ENCODE assay signal across 16 cellular contexts in the genomic region with DNA sequence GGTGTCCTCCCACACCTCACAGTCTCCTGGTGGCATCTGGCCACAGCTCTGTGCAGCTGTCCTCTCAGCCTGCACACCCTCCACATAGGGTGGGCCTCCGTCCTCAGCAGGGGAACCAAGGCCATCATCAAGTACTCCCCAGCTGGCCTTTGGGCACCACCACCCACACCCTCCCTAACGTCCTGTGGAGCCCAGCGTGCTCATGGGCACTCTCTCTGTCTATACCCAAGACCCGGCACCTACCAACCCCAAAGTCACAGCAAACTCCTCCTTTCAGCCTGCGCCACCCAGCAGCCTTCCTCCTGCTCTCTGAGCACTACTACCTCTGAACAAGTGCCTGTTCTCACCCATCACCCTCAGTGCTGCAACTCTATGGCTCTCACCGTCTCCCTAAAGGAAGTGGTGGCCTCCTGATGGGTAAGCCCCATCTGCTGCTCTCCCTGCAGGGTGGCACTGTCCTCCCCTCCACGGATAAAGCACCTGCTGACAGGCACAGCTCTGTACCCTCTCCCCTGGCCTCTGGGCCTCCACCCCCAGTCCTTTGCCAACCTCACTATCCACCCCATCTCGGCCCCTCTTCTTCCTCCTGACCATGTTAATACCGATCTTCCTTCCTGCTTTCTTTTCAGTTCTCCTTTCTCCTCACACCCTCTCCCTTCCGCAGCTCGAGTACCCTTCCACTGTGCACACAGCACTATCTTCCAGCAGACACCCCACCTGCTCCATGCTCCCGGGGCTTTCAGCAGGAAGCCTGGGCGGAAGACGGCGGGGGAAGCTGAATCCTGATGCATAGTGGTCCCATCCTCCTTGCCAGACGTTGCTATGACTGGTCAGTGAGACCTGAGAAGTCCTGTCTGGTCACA. TPM values are rescaled to one million over a fixed set of nuclear protein-coding genes. Genes with fewer than 3 reads are reported as not detected.
DNase-seq lines count a peak whose midpoint lies in the region; ATAC-seq and TF ChIP-seq lines count a peak whose summit lies in the region.
"Had no signal": no experiment of that assay in that cellular context is flagged by ENCODE, and none has a peak within 500 bp of the region (broad histone marks: within the 10 kb centered on the region; RNA-seq: fewer than 3 reads in every experiment).

No MANE protein-coding gene starts in this region.

- no peak overlapping the region for H4K8ac ChIP-seq in neuronal stem cell (ENCODE audit: low read depth, low read length)

- no peak overlapping the region for H2BK12ac ChIP-seq in neuronal stem cell (ENCODE audit: low read length)

- H3K4me1 ChIP-seq in OCI-LY3 (ENCODE audit: low read length) (peaks cover 9% of the 10 kb centered on the region), neuronal stem cell (ENCODE audit: control insufficient read depth in 2 of 2, insufficient read depth in 1 of 2, low read depth in 1 of 2, low read length in 2 of 2) (peaks cover 3 to 8% of the 10 kb centered on the region in 2 donors), Karpas-422 (ENCODE audit: low read length) (no peaks in the 10 kb centered on the region)

- peak overlapping the region; percentile 60 for H2AK5ac ChIP-seq in neuronal stem cell (ENCODE audit: low read depth, low read length)

- H2BK5ac ChIP-seq in neuronal stem cell (ENCODE audit: low read length): peak overlapping the region; percentile 0

- no peaks in the 10 kb centered on the region for H3K27me3 Mint-ChIP-seq in activated CD4-positive, alpha-beta T cell treated with anti-CD3 and anti-CD28 coated beads, Interleukin-2, amount 10 ng/mL, durations not matched to agents 24 days and 14 days
- no peaks in the 10 kb centered on the region; the same call in 1 of the 2 replicates for H3K27me3 Mint-ChIP-seq in HFFc6 (ENCODE audit: insufficient read depth)

- H2BK15ac ChIP-seq in neuronal stem cell (ENCODE audit: low read length): peak overlapping the region; percentile 68

- H3K4me3 ChIP-seq in OCI-LY3 (ENCODE audit: low read length) (peak overlapping the region; percentile 9; the same call in 1 of the 2 replicates), neuronal stem cell (ENCODE audit: low read length in 2 of 2) (no peak overlapping the region), Karpas-422 (ENCODE audit: low read length) (no peak overlapping the region)
- H3K4me3 ChIP-seq: skin epidermis had no signal

- H3K27me3 ChIP-seq in OCI-LY3 (ENCODE audit: low read depth, low read length) (no peaks in the 10 kb centered on the region), neuronal stem cell (ENCODE audit: control insufficient read depth in 3 of 3, insufficient read depth in 3 of 3, low read depth in 1 of 3, low read length in 3 of 3) (no peaks in the 10 kb centered on the region), Karpas-422 (ENCODE audit: low read length) (no peaks in the 10 kb centered on the region)
- H3K27me3 ChIP-seq: brain microvascular endothelial cell had no signal

- no CpG with 5 or more reads among the region's 16 CpGs for WGBS in neuronal stem cell (ENCODE audit: extremely low coverage in 2 of 2, insufficient read length in 2 of 2, insufficient replicate concordance in 1 of 2), 2 donors

- H3K36me3 ChIP-seq in OCI-LY3 (replicated peaks; ENCODE audit: low read depth, low read length) (no peaks in the 10 kb centered on the region), neuronal stem cell (replicated peaks in 1 of 2; ENCODE audit: control insufficient read depth in 2 of 2, insufficient read depth in 2 of 2, low read length in 2 of 2) (peaks cover 0 to 7% of the 10 kb centered on the region in 2 donors), Karpas-422 (ENCODE audit: insufficient read depth, low read length) (no peaks in the 10 kb centered on the region)
- H3K36me3 ChIP-seq: brain microvascular endothelial cell had no signal

- no peaks in the 10 kb centered on the region for H3K36me3 Mint-ChIP-seq in activated CD4-positive, alpha-beta T cell treated with anti-CD3 and anti-CD28 coated beads, Interleukin-2, amount 10 ng/mL, durations not matched to agents 24 days and 14 days (ENCODE audit: low read depth)
- H3K36me3 Mint-ChIP-seq in HFFc6 (ENCODE audit: low read depth): no peaks in the 10 kb centered on the region

- peaks cover 1% of the 10 kb centered on the region for H3K79me1 ChIP-seq in neuronal stem cell (ENCODE audit: low read depth, low read length)

- ATAC-seq in GM19455 (IDR thresholded peaks at IDR 0.05; ENCODE audit: unreplicated experiment): peak; percentile 55
- no peak for ATAC-seq in HG02852 (IDR thresholded peaks at IDR 0.05; ENCODE audit: unreplicated experiment)

- H3K27ac ChIP-seq in OCI-LY3 (ENCODE audit: low read length) (no peak overlapping the region), neuronal stem cell (replicated peaks; ENCODE audit: low read length) (no peak overlapping the region), Karpas-422 (ENCODE audit: low read length) (no peak overlapping the region)
- H3K27ac ChIP-seq: brain microvascular endothelial cell, skin epidermis, VCaP had no signal

- no peak overlapping the region for H3K4ac ChIP-seq in neuronal stem cell (ENCODE audit: low read length)

- H4K20me1 ChIP-seq in OCI-LY3 (ENCODE audit: insufficient read depth, low read length): no peaks in the 10 kb centered on the region
- H4K20me1 ChIP-seq in Karpas-422 (ENCODE audit: insufficient read depth, low read depth, low read length): no peaks in the 10 kb centered on the region

- H3K18ac ChIP-seq in neuronal stem cell (ENCODE audit: low read length): peak overlapping the region; percentile 34

- H2BK120ac ChIP-seq in neuronal stem cell (ENCODE audit: low read depth, low read length): no peak overlapping the region

- no peaks in the 10 kb centered on the region for H3K9me3 Mint-ChIP-seq in activated CD4-positive, alpha-beta T cell treated with anti-CD3 and anti-CD28 coated beads, Interleukin-2, amount 10 ng/mL, durations not matched to agents 24 days and 14 days
- H3K9me3 Mint-ChIP-seq in HFFc6: no peaks in the 10 kb centered on the region

- H3K4me3 Mint-ChIP-seq in activated CD4-positive, alpha-beta T cell treated with anti-CD3 and anti-CD28 coated beads, Interleukin-2, amount 10 ng/mL, durations not matched to agents 24 days and 14 days: no peak overlapping the region
- H3K4me3 Mint-ChIP-seq in HFFc6: no peak overlapping the region
- H3K4me3 Mint-ChIP-seq: nephron had no signal

- no peak overlapping the region for H3K27ac Mint-ChIP-seq in activated CD4-positive, alpha-beta T cell treated with anti-CD3 and anti-CD28 coated beads, Interleukin-2, amount 10 ng/mL, durations not matched to agents 24 days and 14 days
- H3K27ac Mint-ChIP-seq in HFFc6: no peak overlapping the region
- H3K27ac Mint-ChIP-seq: nephron had no signal

- no peak overlapping the region for H3K9ac ChIP-seq in OCI-LY3 (ENCODE audit: low read length)
- peak overlapping the region; percentile 33 for H3K9ac ChIP-seq in neuronal stem cell (ENCODE audit: low read depth, low read length, poor library complexity)
- no peak overlapping the region for H3K9ac ChIP-seq in Karpas-422 (ENCODE audit: low read length)

- H4K91ac ChIP-seq in neuronal stem cell (ENCODE audit: low read depth, low read length, poor library complexity): no peak overlapping the region

- H3K9me2 ChIP-seq in Karpas-422 (replicated peaks; ENCODE audit: insufficient read depth, low read length): no peaks in the 10 kb centered on the region

- no peak for TF ChIP-seq CTCF in OCI-LY3 (IDR thresholded peaks at IDR 0.05; ENCODE audit: low read depth, low read length)
- no peak for TF ChIP-seq CTCF in HFFc6 (IDR thresholded peaks at IDR 0.05)

- H2AFZ ChIP-seq in OCI-LY3 (ENCODE audit: low read depth, low read length) (no peak overlapping the region), neuronal stem cell (ENCODE audit: low read length) (no peak overlapping the region), Karpas-422 (ENCODE audit: low read length) (no peak overlapping the region)

- no peaks in the 10 kb centered on the region for H3K9me3 ChIP-seq in OCI-LY3 (ENCODE audit: insufficient read depth, low read length)
- H3K9me3 ChIP-seq in neuronal stem cell (replicated peaks in 1 of 2; ENCODE audit: control insufficient read depth in 2 of 2, insufficient read depth in 1 of 2, low read depth in 1 of 2, low read length in 2 of 2): no peaks in the 10 kb centered on the region
- no peaks in the 10 kb centered on the region for H3K9me3 ChIP-seq in Karpas-422 (ENCODE audit: low read length)

- H3K4me1 Mint-ChIP-seq in activated CD4-positive, alpha-beta T cell treated with anti-CD3 and anti-CD28 coated beads, Interleukin-2, amount 10 ng/mL, durations not matched to agents 24 days and 14 days: peaks cover 9% of the 10 kb centered on the region
- peaks cover 19% of the 10 kb centered on the region for H3K4me1 Mint-ChIP-seq in HFFc6 (ENCODE audit: low read depth)
- H3K4me1 Mint-ChIP-seq: nephron had no signal

- no peak overlapping the region for H3K14ac ChIP-seq in neuronal stem cell (ENCODE audit: low read length)

- peak; percentile 48 for DNase-seq in activated CD4-positive, alpha-beta T cell treated with anti-CD3 and anti-CD28 coated beads, Interleukin-2, amount 10 ng/mL, durations not matched to agents 24 days and 14 days
- no peak for DNase-seq in activated CD4-positive, alpha-beta T cell treated with anti-CD3 and anti-CD28 coated beads, Interleukin-2, amount 50 U/mL, for 1 hour
- DNase-seq in neuronal stem cell (ENCODE audit: low spot score) (no peak), HFFc6 (no peak), Karpas-422 (no peak)
- DNase-seq: activated T-cell treated with anti-CD3 and anti-CD28 coated beads, Interleukin-2, amount 50 U/mL, for 1 hour; brain microvascular endothelial cell; DMS79; effector memory CD4-positive, alpha-beta T cell; kidney glomerular epithelial cell had no signal

- peak overlapping the region; percentile 25 for H3K23ac ChIP-seq in neuronal stem cell (ENCODE audit: low read depth, low read length, poor library complexity)

- intact Hi-C loops in activated CD4-positive, alpha-beta T cell treated with anti-CD3 and anti-CD28 coated beads, Interleukin-2, amount 10 ng/mL, durations not matched to agents 24 days and 14 days (cut with micrococcal nuclease): no loop called here

- H3K79me2 ChIP-seq in OCI-LY3 (ENCODE audit: low read length) (no peaks in the 10 kb centered on the region), Karpas-422 (ENCODE audit: low read length) (no peaks in the 10 kb centered on the region)

- H3K4me2 ChIP-seq in OCI-LY3 (ENCODE audit: low read length) (peak overlapping the region; percentile 34), neuronal stem cell (ENCODE audit: insufficient read depth, low read length, poor library complexity, severe bottlenecking) (no peak overlapping the region), Karpas-422 (ENCODE audit: low read depth, low read length, poor library complexity, severe bottlenecking) (no peak overlapping the region)

RNA-seq across cellular contexts. Expression of a gene that starts 31.5 kb away (rescaled TPM):
- total RNA-seq in activated CD4-positive, alpha-beta T cell treated with anti-CD3 and anti-CD28 coated beads, Interleukin-2, amount 10 ng/mL, durations not matched to agents 24 days and 14 days: 17.9 and 20.1 TPM in 2 replicates
- polyA plus RNA-seq in neuronal stem cell (2013, experiment 1 of 2): 46.4 TPM
- polyA plus RNA-seq in neuronal stem cell (2013, experiment 2 of 2): 47.5 TPM
- 10 to 100 TPM; 41.6 to 54.8 (median 44.7) TPM for total RNA-seq in HFFc6 (2021; fragmentation: NEBNext Ultra II Directional; extraction: Animal tissue kit (Norgen Biotek cat#: 25700))
- 26.9 and 45.0 TPM in 2 replicates for total RNA-seq in Karpas-422 (2014; rRNA removed; shearing (Covaris generic); ENCODE audit: low replicate concordance)
